ENCODE assay signal across 8 cellular contexts in the genomic region with DNA sequence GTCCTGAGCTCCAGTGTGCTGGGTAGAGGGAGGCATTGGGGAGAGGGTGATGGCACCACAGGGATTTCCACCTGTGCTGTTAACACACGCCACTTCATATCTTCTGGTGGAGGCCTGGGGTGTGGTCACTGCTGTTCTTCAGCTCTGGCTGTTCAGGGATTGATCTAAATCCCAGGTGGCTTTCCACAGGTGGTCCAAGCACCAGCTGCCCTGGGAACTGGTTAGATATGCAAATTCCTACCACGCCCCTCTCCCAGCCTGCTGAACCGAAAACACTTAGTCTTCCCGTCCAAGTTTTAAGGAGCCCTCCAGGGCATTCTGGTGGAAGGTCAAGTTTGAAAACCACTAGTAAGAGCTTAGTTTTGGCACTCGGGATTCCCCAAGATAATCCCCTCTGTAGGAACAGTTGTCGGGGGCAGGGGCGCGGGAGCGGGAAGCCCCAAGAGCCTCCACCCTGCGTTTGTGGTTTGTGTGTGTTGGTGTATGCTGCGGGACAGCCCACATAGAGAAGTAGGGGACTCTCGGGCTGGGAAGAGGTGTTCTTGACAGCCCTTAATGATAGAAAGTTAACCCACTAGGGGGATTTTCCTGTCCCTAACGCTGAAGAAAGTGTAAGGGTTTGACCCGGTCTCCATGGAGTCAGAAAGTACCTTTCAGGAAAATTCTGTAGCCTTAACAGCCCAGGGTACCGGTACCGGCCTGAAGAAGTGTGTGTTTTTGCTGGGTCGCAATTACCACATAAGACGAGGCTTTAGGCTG. TPM values are rescaled to one million over a fixed set of nuclear protein-coding genes. Genes with fewer than 3 reads are reported as not detected.
DNase-seq lines count a peak whose midpoint lies in the region; ATAC-seq and FAIRE-seq lines count a peak whose summit lies in the region.

No MANE protein-coding gene starts in this region.

- H3K36me3 ChIP-seq in iPS-15b (ENCODE audit: control insufficient read depth, insufficient read depth, low read length) = no peaks in the 10 kb centered on the region

- H3K27me3 ChIP-seq in iPS-15b (ENCODE audit: control insufficient read depth, insufficient read depth, low read length) = no peaks in the 10 kb centered on the region

- H3K4me3 Mint-ChIP-seq in stimulated activated naive CD8-positive, alpha-beta T cell treated with anti-CD3 and anti-CD28 coated beads, Interleukin-15, amount 100 ng/mL, for 72 hours = peak overlapping the region; percentile 28 to 78

- H3K9me3 Mint-ChIP-seq in stimulated activated naive CD8-positive, alpha-beta T cell treated with anti-CD3 and anti-CD28 coated beads, Interleukin-15, amount 100 ng/mL, for 72 hours = no peaks in the 10 kb centered on the region

- peak; percentile 40 for DNase-seq in NCI-H2107 (lab: John Stamatoyannopoulos, UW)
- peak in 1 of 2 donors; percentile 29 for DNase-seq in stimulated activated naive CD8-positive, alpha-beta T cell treated with anti-CD3 and anti-CD28 coated beads, Interleukin-15, amount 100 ng/mL, for 72 hours
- DNase-seq in DMS 273 treated with DMSO at 0.1 percent for 48 hours (lab: John Stamatoyannopoulos, UW) = no peak
- no peak for DNase-seq in inferior parietal cortex (ENCODE audit: extremely low spot score)
- no peak for DNase-seq in frontal cortex (ENCODE audit: low spot score in 2 of 2)

- no peak overlapping the region for H3K9ac ChIP-seq in iPS-15b (ENCODE audit: low read depth, low read length)

- peak overlapping the region; percentile 13 for H3K4me3 ChIP-seq in iPS-15b (ENCODE audit: low read depth, low read length)

- H3K9me3 ChIP-seq in iPS-15b (ENCODE audit: control insufficient read depth, insufficient read depth, low read length) = no peaks in the 10 kb centered on the region

- peaks cover 46% of the 10 kb centered on the region for H3K4me1 Mint-ChIP-seq in stimulated activated naive CD8-positive, alpha-beta T cell treated with anti-CD3 and anti-CD28 coated beads, Interleukin-15, amount 100 ng/mL, for 72 hours

- no peak for FAIRE-seq in frontal cortex (lab: Jason Lieb, UNC)

- H3K4me1 ChIP-seq in iPS-15b (ENCODE audit: control insufficient read depth, insufficient read depth, low read length) = peaks cover 37% of the 10 kb centered on the region

- H3K27me3 Mint-ChIP-seq in stimulated activated naive CD8-positive, alpha-beta T cell treated with anti-CD3 and anti-CD28 coated beads, Interleukin-15, amount 100 ng/mL, for 72 hours = no peaks in the 10 kb centered on the region

- ATAC-seq in GM21423 (IDR thresholded peaks at IDR 0.05; ENCODE audit: unreplicated experiment) (peak; percentile 26), GM19035 (IDR thresholded peaks at IDR 0.05; ENCODE audit: unreplicated experiment) (no peak)
- ATAC-seq in stimulated activated naive CD8-positive, alpha-beta T cell treated with anti-CD3 and anti-CD28 coated beads, Interleukin-15, amount 100 ng/mL, for 72 hours = no peak

- H3K27ac Mint-ChIP-seq in stimulated activated naive CD8-positive, alpha-beta T cell treated with anti-CD3 and anti-CD28 coated beads, Interleukin-15, amount 100 ng/mL, for 72 hours = peak overlapping the region; percentile 2 to 65

RNA-seq across cellular contexts. Expression of a gene that starts 5.1 kb away (rescaled TPM):
- total RNA-seq in frontal cortex = 4.1 TPM

RNA-seq across cellular contexts. Expression of a gene that starts 13.9 kb away (rescaled TPM):
- total RNA-seq in frontal cortex = 8.6 TPM

RNA-seq across cellular contexts. Expression of a gene that starts 27.2 kb away (rescaled TPM):
- total RNA-seq in frontal cortex = 46.9 TPM
